ENCODE assay signal across 8 cellular contexts in genomic region chr19:47699360-47699917, GRCh38. TPM values are rescaled to one million over a fixed set of nuclear protein-coding genes. Genes with fewer than 3 reads are reported as not detected.
DNase-seq lines count a peak whose midpoint lies in the region; ATAC-seq and TF ChIP-seq lines count a peak whose summit lies in the region.

No MANE protein-coding gene starts in this region.

- H3K27me3 Mint-ChIP-seq in WTC11 (ENCODE audit: low read depth), result no peaks in the 10 kb centered on the region
- H3K27me3 Mint-ChIP-seq in chondrocyte (ENCODE audit: low read depth), result no peaks in the 10 kb centered on the region

- peaks cover 0 to 3% of the 10 kb centered on the region in 2 donors for H3K4me1 ChIP-seq in thoracic aorta (ENCODE audit: control insufficient read depth in 1 of 2, low read depth in 2 of 2)

- TF ChIP-seq CTCF in LNCaP clone FGC (IDR thresholded peaks at IDR 0.05; ENCODE audit: control insufficient read depth, extremely low read depth, insufficient read depth) (peak; percentile 51), WTC11 (IDR thresholded peaks at IDR 0.05) (peak; percentile 90), chondrocyte (IDR thresholded peaks at IDR 0.05) (peak; percentile 82), thoracic aorta (IDR thresholded peaks at IDR 0.05) (peak; percentile 74)

- H3K36me3 Mint-ChIP-seq in WTC11 (peaks cover 9% of the 10 kb centered on the region), chondrocyte (ENCODE audit: low read depth) (peaks cover 6% of the 10 kb centered on the region)

- H3K36me3 ChIP-seq in thoracic aorta, result peaks cover 27% of the 10 kb centered on the region

- ATAC-seq in WTC11, result peak; percentile 65
- no peak for ATAC-seq in thoracic aorta (ENCODE audit: insufficient number of reproducible peaks, low FRiP score, low read depth)

- no peak overlapping the region for H3K4me3 ChIP-seq in LNCaP clone FGC (ENCODE audit: low read depth, low read length)
- H3K4me3 ChIP-seq in thoracic aorta, result no peak overlapping the region

- no peaks in the 10 kb centered on the region for H3K27me3 ChIP-seq in thoracic aorta (replicated peaks; ENCODE audit: insufficient read depth)

- H3K27ac Mint-ChIP-seq in WTC11, result no peak overlapping the region
- H3K27ac Mint-ChIP-seq in chondrocyte (ENCODE audit: unreplicated experiment), result no peak overlapping the region

- no peak overlapping the region for H3K27ac ChIP-seq in thoracic aorta

- H3K9me3 ChIP-seq in thoracic aorta, result no peaks in the 10 kb centered on the region

- POLR2A ChIA-PET in WTC11 (lab: Charles Lee), result no interaction called here

- H3K9me3 Mint-ChIP-seq in WTC11 (no peaks in the 10 kb centered on the region), chondrocyte (ENCODE audit: low read depth) (no peaks in the 10 kb centered on the region)

- CTCF ChIA-PET in WTC11 (lab: Charles Lee), result interaction anchor here (0.5 to 3.1 kb wide), 32 partner anchors 8 to 1121 kb away, joined by 3 to 24 read pairs (median 3); partner anchors contain the start of genes EHD2, KPTN, MEIS3 and NOP53

- DNase-seq in ELR (ENCODE audit: low read depth) (peak; percentile 60), LNCaP clone FGC (ENCODE audit: low read depth) (no peak), WTC11 (ENCODE audit: low spot score) (peak; percentile 89), chondrocyte (ENCODE audit: low spot score) (no peak), lung microvascular endothelial cell (ENCODE audit: low read depth in 2 of 2) (peak; percentile 36 to 66), thoracic aorta (ENCODE audit: low spot score) (no peak), superior temporal gyrus (ENCODE audit: extremely low spot score) (no peak), T1000 (lab: John Stamatoyannopoulos, UW) (no peak)

- H3K4me3 Mint-ChIP-seq in WTC11 (no peak overlapping the region), chondrocyte (ENCODE audit: unreplicated experiment) (no peak overlapping the region)

- 0 out of 2 replicates have a peak, but pooled peaks cover 2% of the 10 kb centered on the region for H3K4me1 Mint-ChIP-seq in WTC11
- peaks cover 9% of the 10 kb centered on the region for H3K4me1 Mint-ChIP-seq in chondrocyte (ENCODE audit: low read depth)

TF ChIP-seq in WTC11, 78 proteins besides CTCF, POLR2A, EP300 and RAD21:
- TF ChIP-seq TEAD1 (CRISPR knock-in tag; IDR thresholded peaks at IDR 0.05), result no peak

RNA-seq across cellular contexts. Expression of gene EHD2, which starts 13.8 kb away (rescaled TPM):
- 11.8 to 15.5 TPM (median 15.4 TPM) in 3 replicates for total RNA-seq in WTC11 (2021)
- total RNA-seq in chondrocyte, result 304 to 497 TPM (median 493 TPM) in 3 replicates
- 76.3 and 90.7 TPM in 2 replicates for total RNA-seq in lung microvascular endothelial cell
- total RNA-seq in thoracic aorta, result 100 to 1,000 TPM; 141 to 195 TPM

RNA-seq across cellular contexts. Expression of gene NOP53, which starts 45.9 kb away (rescaled TPM):
- total RNA-seq in WTC11 (2021) (289 to 315 TPM (median 310 TPM) in 3 replicates), chondrocyte (91.7 to 122 TPM (median 108 TPM) in 3 replicates), lung microvascular endothelial cell (69.5 and 115 TPM in 2 replicates), thoracic aorta (100 to 1,000 TPM; 189 to 220 TPM)

Comparison
In these comparisons a context has a peak if more than half of its experiments do, and no peak if none do; other contexts are left out.
1. DNase-seq: peak in ELR (single experiment), WTC11 (single experiment) and lung microvascular endothelial cell (2 of 2); none in LNCaP clone FGC (single experiment), chondrocyte (single experiment), thoracic aorta (single experiment), superior temporal gyrus (single experiment) and T1000 (single experiment).
2. Peak in every context shown above with its lines, with median percentiles within 50 percentile points of each other: CTCF ChIP-seq.